Comparison of ENCODE assay signal across 9 cellular contexts in genomic region chrX:154367474-154368308, GRCh38. TPM values are rescaled to one million over a fixed set of nuclear protein-coding genes. Genes with fewer than 3 reads are reported as not detected.
DNase-seq lines count a peak whose midpoint lies in the region; ATAC-seq and TF ChIP-seq lines count a peak whose summit lies in the region.
"Had no signal": no experiment of that assay in that cellular context is flagged by ENCODE, and none has a peak within 500 bp of the region (broad histone marks: within the 10 kb centered on the region; RNA-seq: fewer than 3 reads in every experiment).

No MANE protein-coding gene starts in this region.

- DNase-seq in activated naive CD4-positive, alpha-beta T cell treated with anti-CD3 and anti-CD28 coated beads, Interleukin-2, amount 50 U/mL, for 16 hours = no peak
- DNase-seq in breast epithelium (ENCODE audit: low spot score in 2 of 2) (no peak), upper lobe of left lung (peak in 1 of 2 donors; percentile 52), AG08395 (ENCODE audit: low spot score) (no peak), mesenteric fat pad (ENCODE audit: low spot score) (no peak), sciatic nerve (ENCODE audit: low spot score) (no peak)

- H3K9me3 ChIP-seq in breast epithelium (no peaks in the 10 kb centered on the region), muscle layer of duodenum (ENCODE audit: control insufficient read depth in 1 of 2, low read length in 2 of 2) (no peaks in the 10 kb centered on the region), upper lobe of left lung (peaks cover 0 to 11% (median 0%) of the 10 kb centered on the region in 4 donors)

- H3K4me1 ChIP-seq in breast epithelium = no peaks in the 10 kb centered on the region
- H3K4me1 ChIP-seq in muscle layer of duodenum (ENCODE audit: control insufficient read depth in 1 of 2, insufficient read depth in 2 of 2, low read length in 2 of 2) = peaks cover 0 to 36% of the 10 kb centered on the region in 2 donors
- H3K4me1 ChIP-seq in upper lobe of left lung = peaks cover 19 to 43% (median 22%) of the 10 kb centered on the region in 4 donors

- TF ChIP-seq POLR2A in breast epithelium (IDR thresholded peaks at IDR 0.05) = no peak
- TF ChIP-seq POLR2A in upper lobe of left lung (IDR thresholded peaks at IDR 0.05) = no peak

- ATAC-seq in upper lobe of left lung (ENCODE audit: low FRiP score in 2 of 2) (no peak), sciatic nerve (no peak)

- no peak for TF ChIP-seq EP300 in upper lobe of left lung (IDR thresholded peaks at IDR 0.05)

- WGBS in upper lobe of left lung, 2 donors = 76 to 86% methylated on average over 3 to 26 of the region's 31 CpGs

- no peaks in the 10 kb centered on the region for H3K36me3 ChIP-seq in breast epithelium
- H3K36me3 ChIP-seq in muscle layer of duodenum (ENCODE audit: control insufficient read depth in 1 of 2, insufficient read depth in 2 of 2, low read length in 2 of 2) = peaks cover 13 to 45% of the 10 kb centered on the region in 2 donors
- H3K36me3 ChIP-seq in upper lobe of left lung = peaks cover 0 to 52% (median 44%) of the 10 kb centered on the region in 4 donors

- peak overlapping the region; percentile 79 for H3K4me3 Mint-ChIP-seq in activated naive CD4-positive, alpha-beta T cell treated with anti-CD3 and anti-CD28 coated beads, Interleukin-2, amount 50 U/mL, for 24 hours

- peak overlapping the region; percentile 91 to 97 for H3K27ac ChIP-seq in breast epithelium
- peak overlapping the region; percentile 67 for H3K27ac ChIP-seq in muscle layer of duodenum (ENCODE audit: low read length)
- peak overlapping the region; percentile 82 to 95 (median 88) for H3K27ac ChIP-seq in upper lobe of left lung
- H3K27ac ChIP-seq: VCaP had no signal

- no peaks in the 10 kb centered on the region for H3K9me3 Mint-ChIP-seq in activated naive CD4-positive, alpha-beta T cell treated with anti-CD3 and anti-CD28 coated beads, Interleukin-2, amount 50 U/mL, for 24 hours

- intact Hi-C loops in breast epithelium (cut with DNase I; ENCODE audit: low total_unique reads) = no loop called here
- intact Hi-C loops in sciatic nerve (cut with DNase I) = no loop called here

- H3K27me3 ChIP-seq in breast epithelium = peaks cover 0 to 8% of the 10 kb centered on the region in 2 donors
- no peaks in the 10 kb centered on the region for H3K27me3 ChIP-seq in muscle layer of duodenum (ENCODE audit: low read depth, low read length)
- no peaks in the 10 kb centered on the region for H3K27me3 ChIP-seq in upper lobe of left lung

- peaks cover 5% of the 10 kb centered on the region for H3K4me1 Mint-ChIP-seq in activated naive CD4-positive, alpha-beta T cell treated with anti-CD3 and anti-CD28 coated beads, Interleukin-2, amount 50 U/mL, for 24 hours

- H3K36me3 Mint-ChIP-seq in activated naive CD4-positive, alpha-beta T cell treated with anti-CD3 and anti-CD28 coated beads, Interleukin-2, amount 50 U/mL, for 24 hours = no peaks in the 10 kb centered on the region

- peak overlapping the region; percentile 79 for H3K27ac Mint-ChIP-seq in activated naive CD4-positive, alpha-beta T cell treated with anti-CD3 and anti-CD28 coated beads, Interleukin-2, amount 50 U/mL, for 24 hours

- TF ChIP-seq CTCF in breast epithelium (IDR thresholded peaks at IDR 0.05) (no peak), upper lobe of left lung (IDR thresholded peaks at IDR 0.05) (no peak)

- H3K27me3 Mint-ChIP-seq in activated naive CD4-positive, alpha-beta T cell treated with anti-CD3 and anti-CD28 coated beads, Interleukin-2, amount 50 U/mL, for 24 hours = no peaks in the 10 kb centered on the region

- H3K4me3 ChIP-seq in breast epithelium (peak overlapping the region in 2 of 3 donors; percentile 68 to 79), muscle layer of duodenum (ENCODE audit: low read depth in 1 of 2, low read length in 2 of 2) (peak overlapping the region in 1 of 2 donors; percentile 84), upper lobe of left lung (peak overlapping the region in 3 of 4 donors; percentile 77 to 88 (median 78))

RNA-seq across cellular contexts. Expression of gene FLNA, which starts 6.7 kb away (rescaled TPM):
- 100 to 1,000 TPM; 416 to 675 (median 622) TPM for total RNA-seq in breast epithelium
- 1,000 to 10,000 TPM in 5 of 6 donors, 100 to 1,000 TPM in 1; 800 to 1,760 (median 1,298) TPM for total RNA-seq in upper lobe of left lung
- 1,133 TPM for total RNA-seq in mesenteric fat pad
- total RNA-seq in sciatic nerve = 1,228 TPM

RNA-seq across cellular contexts. Expression of gene EMD, which starts 11.4 kb away (rescaled TPM):
- total RNA-seq in breast epithelium (10 to 100 TPM; 33.8 to 48.1 (median 45.6) TPM), upper lobe of left lung (10 to 100 TPM; 42.3 to 60.8 (median 53.6) TPM), mesenteric fat pad (57.4 TPM), sciatic nerve (61.5 TPM)

RNA-seq across cellular contexts. Expression of gene RPL10, which starts 30.5 kb away (rescaled TPM):
- 1,000 to 10,000 TPM; 8,496 to 9,265 (median 8,695) TPM for total RNA-seq in breast epithelium
- 1,000 to 10,000 TPM; 1,246 to 5,225 (median 2,943) TPM for total RNA-seq in upper lobe of left lung
- total RNA-seq in mesenteric fat pad = 2,424 TPM
- 2,095 TPM for total RNA-seq in sciatic nerve

RNA-seq across cellular contexts. Expression of gene DNASE1L1, which starts 41.4 kb away (rescaled TPM):
- total RNA-seq in breast epithelium (10 to 100 TPM; 26.2 to 44.3 (median 26.9) TPM), upper lobe of left lung (10 to 100 TPM; 18.9 to 55.5 (median 48.2) TPM), mesenteric fat pad (18.9 TPM), sciatic nerve (18.4 TPM)

RNA-seq across cellular contexts. Expression of gene TAFAZZIN, which starts 43.6 kb away (rescaled TPM):
- total RNA-seq in breast epithelium (10 to 100 TPM; 27.7 to 53.7 (median 44.2) TPM), upper lobe of left lung (100 to 1,000 TPM in 2 of 6 donors, 10 to 100 TPM in 4; 39.1 to 228 (median 49.9) TPM), mesenteric fat pad (32.4 TPM), sciatic nerve (56.7 TPM)
